Comparison of ENCODE assay signal across 26 cellular contexts in the genomic region with DNA sequence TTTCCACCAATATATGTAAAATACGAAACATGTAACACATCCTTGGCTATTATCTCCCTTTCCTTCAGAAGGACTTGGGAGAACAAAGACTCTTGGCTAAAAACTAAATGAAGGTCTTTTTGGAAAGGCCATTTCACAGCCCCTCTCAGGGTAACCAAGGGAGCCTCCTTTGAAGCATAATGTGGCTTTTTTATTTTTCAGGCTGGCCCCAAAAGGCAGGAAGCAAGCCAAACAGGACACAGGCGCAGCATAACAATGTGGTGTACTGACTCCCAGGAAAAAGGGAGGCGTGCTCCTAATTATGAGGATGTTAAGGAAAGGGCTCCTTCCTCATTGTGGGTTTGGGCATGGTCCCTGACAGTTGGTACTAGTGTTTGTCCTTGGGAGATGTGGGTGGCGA. TPM values are rescaled to one million over a fixed set of nuclear protein-coding genes. Genes with fewer than 3 reads are reported as not detected.
"Had no signal": no experiment of that assay in that cellular context is flagged by ENCODE, and none has a peak within 500 bp of the region (broad histone marks: within the 10 kb centered on the region; RNA-seq: fewer than 3 reads in every experiment).

No MANE protein-coding gene starts in this region.

- H3K27ac ChIP-seq: coronary artery, left lung, parathyroid adenoma, psoas muscle, right lobe of liver, testis, tibial nerve, upper lobe of right lung had no signal

- H3K27me3 ChIP-seq: left lung, right lobe of liver, testis, tibial nerve, upper lobe of right lung had no signal

- H3K4me1 Mint-ChIP-seq: immature natural killer cell; naive B cell; stimulated activated memory B cell treated with anti-CD40 and anti-IgM and Interleukin-4, amounts not matched to agents 10 μg/mL and 1 μg/mL and 100 μg/mL, for 72 hours had no signal

- H3K79me2 ChIP-seq: parathyroid adenoma had no signal

- H3K4me3 ChIP-seq: coronary artery, heart right ventricle, left lung, lower lobe of right lung, psoas muscle, right lobe of liver, testis, tibial nerve, upper lobe of right lung had no signal

- H3K36me3 ChIP-seq: heart right ventricle, left lung, lower lobe of right lung, right lobe of liver, tibial nerve, upper lobe of right lung had no signal

- H3K9me3 Mint-ChIP-seq: endodermal cell; immature natural killer cell; nephron; stimulated activated memory B cell treated with anti-CD40 and anti-IgM and Interleukin-4, amounts not matched to agents 10 μg/mL and 1 μg/mL and 100 μg/mL, for 72 hours; stimulated activated naive CD8-positive, alpha-beta T cell treated with anti-CD3 and anti-CD28 coated beads, Interleukin-15, Interleukin-2, amounts not matched to agents 100 ng/mL and 50 ng/mL, for 24 hours had no signal

- H3K4me3 Mint-ChIP-seq: endodermal cell; immature natural killer cell; naive B cell; nephron; stimulated activated memory B cell treated with anti-CD40 and anti-IgM and Interleukin-4, amounts not matched to agents 10 μg/mL and 1 μg/mL and 100 μg/mL, for 72 hours; stimulated activated naive CD8-positive, alpha-beta T cell treated with anti-CD3 and anti-CD28 coated beads, Interleukin-15, Interleukin-2, amounts not matched to agents 100 ng/mL and 50 ng/mL, for 24 hours had no signal

- DNase-seq: effector CD4-positive, alpha-beta T cell; endodermal cell; heart right ventricle; immature natural killer cell; left lung; lower lobe of right lung; mesenchymal stem cell; naive B cell; psoas muscle; retina; right lobe of liver; stimulated activated CD4-positive, alpha-beta T cell treated with anti-CD3 and anti-CD28 coated beads, Interleukin-4, amount 100 ng/mL, for 1 hour; testis; upper lobe of right lung had no signal

- H3K4me1 ChIP-seq: left lung, psoas muscle, right lobe of liver, testis, upper lobe of right lung had no signal

- H3K36me3 Mint-ChIP-seq: immature natural killer cell; naive B cell; stimulated activated memory B cell treated with anti-CD40 and anti-IgM and Interleukin-4, amounts not matched to agents 10 μg/mL and 1 μg/mL and 100 μg/mL, for 72 hours had no signal

- ATAC-seq: heart right ventricle; left lung; lower lobe of right lung; psoas muscle; right lobe of liver; stimulated activated memory B cell treated with anti-CD40 and anti-IgM and Interleukin-4, amounts not matched to agents 10 μg/mL and 1 μg/mL and 100 μg/mL, for 72 hours; upper lobe of right lung had no signal

- H2AFZ ChIP-seq: parathyroid adenoma had no signal

- H3K27ac Mint-ChIP-seq: endodermal cell; immature natural killer cell; nephron; stimulated activated memory B cell treated with anti-CD40 and anti-IgM and Interleukin-4, amounts not matched to agents 10 μg/mL and 1 μg/mL and 100 μg/mL, for 72 hours; stimulated activated naive CD8-positive, alpha-beta T cell treated with anti-CD3 and anti-CD28 coated beads, Interleukin-15, Interleukin-2, amounts not matched to agents 100 ng/mL and 50 ng/mL, for 24 hours had no signal

RNA-seq across cellular contexts. Expression of a gene that starts 53.2 kb away (rescaled TPM):
- total RNA-seq: chondrocyte, dermis microvascular lymphatic vessel endothelial cell, endodermal cell, frontal cortex, left lung, lower lobe of right lung, psoas muscle, right lobe of liver had no signal
- polyA plus RNA-seq: immature natural killer cell, keratinocyte had no signal

RNA-seq across cellular contexts. Expression of a gene that starts 56.7 kb away (rescaled TPM):
- total RNA-seq: chondrocyte, dermis microvascular lymphatic vessel endothelial cell, frontal cortex, left lung, lower lobe of right lung, omental fat pad, psoas muscle, right lobe of liver, tibial nerve, upper lobe of right lung had no signal
- polyA plus RNA-seq: esophagus, heart right ventricle, immature natural killer cell, keratinocyte, psoas muscle had no signal
